ENCODE assay signal across 15 cellular contexts in the genomic region with DNA sequence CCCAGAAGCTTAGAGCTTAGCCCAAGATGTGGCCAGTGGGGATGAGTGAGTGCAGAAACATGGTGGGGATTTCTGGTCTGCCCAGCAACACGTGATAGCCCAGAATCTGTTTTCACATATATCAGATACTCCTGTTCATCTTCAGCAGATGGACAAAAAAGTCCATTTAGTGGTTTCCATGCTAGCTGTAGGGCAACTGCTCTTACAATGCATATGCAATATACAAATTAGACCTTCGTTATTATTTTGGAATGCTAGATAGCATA.
DNase-seq lines count a peak whose midpoint lies in the region; ATAC-seq and TF ChIP-seq lines count a peak whose summit lies in the region.
"Had no signal": no experiment of that assay in that cellular context is flagged by ENCODE, and none has a peak within 500 bp of the region (broad histone marks: within the 10 kb centered on the region; RNA-seq: fewer than 3 reads in every experiment).

No MANE protein-coding gene starts in this region.

- peak overlapping the region; percentile 82 for H2BK20ac ChIP-seq in IMR-90 (ENCODE audit: low read depth, low read length)

- no peaks in the 10 kb centered on the region for H3K79me1 ChIP-seq in IMR-90 (ENCODE audit: low read depth in 1 of 2, low read length in 2 of 2)

- H4K91ac ChIP-seq in IMR-90 (ENCODE audit: insufficient read depth, low read depth, low read length), result peak overlapping the region; percentile 54

- H3K9ac ChIP-seq in IMR-90 (ENCODE audit: low read depth, low read length), result no peak overlapping the region

- H4K5ac ChIP-seq in IMR-90 (ENCODE audit: low read depth, low read length), result peak overlapping the region; percentile 5; the same call in 1 of the 2 replicates

- H3K4ac ChIP-seq in IMR-90 (ENCODE audit: low read depth, low read length), result peak overlapping the region; percentile 55

- peaks cover 5% of the 10 kb centered on the region for H3K4me1 ChIP-seq in IMR-90 (ENCODE audit: control insufficient read depth, insufficient read depth, low read length)
- H3K4me1 ChIP-seq: gastrocnemius medialis, SJCRH30 had no signal

- H3K18ac ChIP-seq in IMR-90 (ENCODE audit: low read depth, low read length), result peak overlapping the region; percentile 29; the same call in 1 of the 2 replicates

- DNase-seq in activated T-cell treated with anti-CD3 and anti-CD28 coated beads, Interleukin-2, amount 50 U/mL, for 24 hours, result no peak
- DNase-seq in activated T-cell treated with anti-CD3 and anti-CD28 coated beads, Interleukin-2, amount 50 U/mL, for 1 hour, result no peak
- DNase-seq in IMR-90 (no peak), epithelial cell of prostate (ENCODE audit: low read depth, low spot score) (no peak), hippocampal formation (lab: John Stamatoyannopoulos, UW) (no peak), NOMO-1 treated with DMSO at 0.1 percent for 48 hours (lab: John Stamatoyannopoulos, UW; ENCODE audit: unreplicated experiment) (no peak), MV-4-11 (lab: John Stamatoyannopoulos, UW) (no peak)
- DNase-seq: gastrocnemius medialis, NCI-H510A, ovary, SJCRH30 had no signal

- no peak overlapping the region for H2AK9ac ChIP-seq in IMR-90 (replicated peaks; ENCODE audit: low read depth, low read length, poor library complexity)

- H2BK5ac ChIP-seq in IMR-90 (ENCODE audit: low read depth, low read length, poor library complexity, severe bottlenecking), result peak overlapping the region; percentile 9

- in situ Hi-C loops in IMR-90 (cut with MboI; ENCODE audit: low sequenced_read_pairs), result loop anchor here (5.0 kb wide), 1 partner anchor 180 kb away; no protein-coding TSS in a partner anchor

- peak overlapping the region; percentile 46; the same call in 2 of the 3 replicates for H2BK15ac ChIP-seq in IMR-90 (ENCODE audit: low read depth, low read length)

- H3K9me3 Mint-ChIP-seq in activated T-cell treated with anti-CD3 and anti-CD28 coated beads, Interleukin-2, amount 50 U/mL, for 24 hours, result peaks cover 7% of the 10 kb centered on the region
- H3K9me3 Mint-ChIP-seq: CD4-positive, alpha-beta T cell had no signal

- TF ChIP-seq CTCF in IMR-90 (conservative IDR thresholded peaks at IDR 0.05; ENCODE audit: low read depth, low read length), result no peak

- H3K9me1 ChIP-seq in IMR-90 (ENCODE audit: insufficient read depth, low read length), result peaks cover 13% of the 10 kb centered on the region

- H3K36me3 ChIP-seq in IMR-90 (ENCODE audit: control insufficient read depth, insufficient read depth, low read length), result no peaks in the 10 kb centered on the region
- H3K36me3 ChIP-seq: gastrocnemius medialis, ovary, SJCRH30, vagina had no signal

- no peak overlapping the region for H3K4me3 Mint-ChIP-seq in activated T-cell treated with anti-CD3 and anti-CD28 coated beads, Interleukin-2, amount 50 U/mL, for 24 hours
- H3K4me3 Mint-ChIP-seq: CD4-positive, alpha-beta T cell had no signal

- H3K56ac ChIP-seq in IMR-90 (ENCODE audit: extremely low read depth, insufficient read depth, low read length), result no peak overlapping the region

- no peak overlapping the region for H3K4me3 ChIP-seq in IMR-90 (ENCODE audit: insufficient read depth, low read depth, low read length)
- H3K4me3 ChIP-seq: A549, gastrocnemius medialis, ovary, SJCRH30, vagina had no signal

- peak overlapping the region; percentile 87 for H2AK5ac ChIP-seq in IMR-90 (ENCODE audit: low read depth, low read length)

- no peaks in the 10 kb centered on the region for H3K27me3 ChIP-seq in IMR-90 (ENCODE audit: control insufficient read depth, insufficient read depth, low read length)
- H3K27me3 ChIP-seq: gastrocnemius medialis, ovary, SJCRH30, vagina had no signal

- no peaks in the 10 kb centered on the region for H4K20me1 ChIP-seq in IMR-90 (ENCODE audit: insufficient read depth, low read length)

- peak overlapping the region; percentile 86 for H3K27ac Mint-ChIP-seq in activated T-cell treated with anti-CD3 and anti-CD28 coated beads, Interleukin-2, amount 50 U/mL, for 24 hours
- H3K27ac Mint-ChIP-seq: CD4-positive, alpha-beta T cell had no signal

- no peaks in the 10 kb centered on the region for H3K9me3 ChIP-seq in IMR-90 (ENCODE audit: control insufficient read depth, insufficient read depth, low read length)
- H3K9me3 ChIP-seq: A549, gastrocnemius medialis, ovary, SJCRH30, vagina had no signal

- H3K27me3 Mint-ChIP-seq in activated T-cell treated with anti-CD3 and anti-CD28 coated beads, Interleukin-2, amount 50 U/mL, for 24 hours, result no peaks in the 10 kb centered on the region
- H3K27me3 Mint-ChIP-seq: CD4-positive, alpha-beta T cell had no signal

- ATAC-seq in GM21825 (IDR thresholded peaks at IDR 0.05; ENCODE audit: unreplicated experiment) (peak; percentile 7), IMR-90 (ENCODE audit: low read depth) (no peak)
- ATAC-seq: gastrocnemius medialis had no signal

- POLR2A ChIA-PET in IMR-90 (lab: Charles Lee; ENCODE audit: unreplicated experiment), result interaction anchor here (1.2 kb wide), 1 partner anchor 97 kb away, joined by 3 read pairs; a partner anchor contains a TSS

- H3K14ac ChIP-seq in IMR-90 (replicated peaks; ENCODE audit: low read depth, low read length), result peak overlapping the region; percentile 39; the same call in 1 of the 2 replicates

- no peaks in the 10 kb centered on the region for H3K36me3 Mint-ChIP-seq in activated T-cell treated with anti-CD3 and anti-CD28 coated beads, Interleukin-2, amount 50 U/mL, for 24 hours (ENCODE audit: low read depth)

- H2AFZ ChIP-seq in IMR-90 (replicated peaks; ENCODE audit: low read length, poor library complexity), result peak overlapping the region; percentile 46

- CTCF ChIA-PET in IMR-90 (lab: Yijun Ruan, JAX), result interaction anchor here (0.6 to 3.1 kb wide), 10 partner anchors 8 to 1459 kb away, joined by 3 to 20 read pairs (median 4); no protein-coding TSS in a partner anchor

- dilution Hi-C loops in IMR-90 (cut with HindIII; ENCODE audit: low sequenced_read_pairs, unreplicated experiment), result no loop called here

- BruUV-seq in IMR-90 (replicated peaks; lab: Mats Ljungman, UMichigan), result no TSS peak

- H3K23ac ChIP-seq in IMR-90 (ENCODE audit: low read depth, low read length), result peak overlapping the region; percentile 16; the same call in 1 of the 2 replicates

- WGBS in IMR-90 (ENCODE audit: extremely low coverage in 2 of 2, insufficient read length in 1 of 2), 2 experiments, result no CpG with 5 or more reads among the region's 2 CpGs

- no peak overlapping the region for H3K4me2 ChIP-seq in IMR-90 (ENCODE audit: low read depth, low read length)

- no peak for TF ChIP-seq RAD21 in IMR-90 (IDR thresholded peaks at IDR 0.05; ENCODE audit: low read length)

- peak overlapping the region; percentile 36 for H2BK120ac ChIP-seq in IMR-90 (ENCODE audit: low read depth, low read length)

- no peak for TF ChIP-seq POLR2A in IMR-90 (IDR thresholded peaks at IDR 0.05; ENCODE audit: low read depth, low read length)

- intact Hi-C loops in IMR-90 (cut with micrococcal nuclease), result loop anchor here (5.0 kb wide), 1 partner anchor 85 kb away; no protein-coding TSS in a partner anchor

- peaks cover 42% of the 10 kb centered on the region for H3K4me1 Mint-ChIP-seq in activated T-cell treated with anti-CD3 and anti-CD28 coated beads, Interleukin-2, amount 50 U/mL, for 24 hours (ENCODE audit: low read depth)

- H3K27ac ChIP-seq in IMR-90 (ENCODE audit: insufficient read depth, low read length) (no peak overlapping the region), epithelial cell of prostate (peak overlapping the region; percentile 23)
- H3K27ac ChIP-seq: gastrocnemius medialis, ovary, SJCRH30, vagina had no signal

- peak overlapping the region in 1 of 2 experiments; percentile 24; a peak in 1 of 4 replicates for H4K8ac ChIP-seq in IMR-90 (ENCODE audit: low read depth in 2 of 2, low read length in 2 of 2)

TF ChIP-seq in IMR-90, 13 proteins besides CTCF, POLR2A, EP300 and RAD21:
- TF ChIP-seq RCOR1 (IDR thresholded peaks at IDR 0.05; ENCODE audit: insufficient replicate concordance, low read length), result no peak
- peak; percentile 62; the same call in 1 of the 2 replicates for TF ChIP-seq RFX5 (IDR thresholded peaks at IDR 0.05; ENCODE audit: low read depth, low read length)
- no peak for TF ChIP-seq MAFK (IDR thresholded peaks at IDR 0.05; ENCODE audit: low read depth, low read length)
- no peak for TF ChIP-seq MAZ (IDR thresholded peaks at IDR 0.05; ENCODE audit: borderline replicate concordance, low read depth, low read length)
- no peak for TF ChIP-seq NFE2L2 (IDR thresholded peaks at IDR 0.05; ENCODE audit: low read depth, low read length)
- TF ChIP-seq BHLHE40 (IDR thresholded peaks at IDR 0.05; ENCODE audit: low read depth, low read length), result no peak
- no peak for TF ChIP-seq CEBPB (IDR thresholded peaks at IDR 0.05; ENCODE audit: low read depth, low read length)
